In genomic region chr9:5041390-5042115, GRCh38 we compare ENCODE assay signal across 19 cellular contexts. TPM values are rescaled to one million over a fixed set of nuclear protein-coding genes. Genes with fewer than 3 reads are reported as not detected.
DNase-seq lines count a peak whose midpoint lies in the region; ATAC-seq and TF ChIP-seq lines count a peak whose summit lies in the region.
"Had no signal": no experiment of that assay in that cellular context is flagged by ENCODE, and none has a peak within 500 bp of the region (broad histone marks: within the 10 kb centered on the region; RNA-seq: fewer than 3 reads in every experiment).

No MANE protein-coding gene starts in this region.

- peaks cover 0 to 8% (median 1%) of the 10 kb centered on the region in 4 donors for H3K9me3 ChIP-seq in upper lobe of left lung
- H3K9me3 ChIP-seq: SJCRH30 had no signal

- H3K4me3 ChIP-seq in H7 (ENCODE audit: insufficient read depth, low read depth, low read length) (no peak overlapping the region), upper lobe of left lung (no peak overlapping the region)
- H3K4me3 ChIP-seq: SJCRH30 had no signal

- WGBS in upper lobe of left lung, 2 donors = 96 to 97% methylated on average over 43 to 48 of the region's 48 CpGs

- no peak for TF ChIP-seq EP300 in upper lobe of left lung (IDR thresholded peaks at IDR 0.05)

- no peak for DNase-seq in activated naive CD4-positive, alpha-beta T cell treated with anti-CD3 and anti-CD28 coated beads, Interleukin-2, amount 50 U/mL, for 16 hours
- DNase-seq in H7 = peak; percentile 11
- peak; percentile 87 for DNase-seq in mesenteric fat pad (ENCODE audit: low spot score)
- peak in 1 of 2 donors; percentile 68 for DNase-seq in upper lobe of left lung
- DNase-seq in effector CD4-positive, alpha-beta T cell = no peak
- DNase-seq in T1000 (lab: John Stamatoyannopoulos, UW) = no peak
- DNase-seq: H9, MV-4-11, NCI-H187 treated with DMSO at 0.1 percent for 48 hours, NCI-H226, NCI-H524 treated with DMSO at 0.1 percent for 48 hours, PC-3, RPMI8226, SJCRH30 had no signal

- no peaks in the 10 kb centered on the region for H3K4me1 ChIP-seq in upper lobe of left lung
- H3K4me1 ChIP-seq: SJCRH30 had no signal

- H3K9me3 Mint-ChIP-seq in activated naive CD4-positive, alpha-beta T cell treated with anti-CD3 and anti-CD28 coated beads, Interleukin-2, amount 50 U/mL, for 24 hours = no peaks in the 10 kb centered on the region

- TF ChIP-seq CTCF in upper lobe of left lung (IDR thresholded peaks at IDR 0.05) = no peak

- ATAC-seq in upper lobe of left lung (ENCODE audit: low FRiP score in 2 of 2) (peak; percentile 8 to 46), GM21717 (IDR thresholded peaks at IDR 0.05; ENCODE audit: unreplicated experiment) (no peak)
- ATAC-seq: PC-3 had no signal

- H3K4me3 Mint-ChIP-seq in activated naive CD4-positive, alpha-beta T cell treated with anti-CD3 and anti-CD28 coated beads, Interleukin-2, amount 50 U/mL, for 24 hours = no peak overlapping the region
- H3K4me3 Mint-ChIP-seq: H9 had no signal

- no peak for TF ChIP-seq POLR2A in upper lobe of left lung (IDR thresholded peaks at IDR 0.05)

- no peaks in the 10 kb centered on the region for H3K4me1 Mint-ChIP-seq in activated naive CD4-positive, alpha-beta T cell treated with anti-CD3 and anti-CD28 coated beads, Interleukin-2, amount 50 U/mL, for 24 hours
- H3K4me1 Mint-ChIP-seq: H9 had no signal

- H3K36me3 ChIP-seq in H7 (replicated peaks; ENCODE audit: control insufficient read depth, insufficient read depth, low read length) = no peaks in the 10 kb centered on the region
- peaks cover 12 to 44% (median 19%) of the 10 kb centered on the region in 4 donors for H3K36me3 ChIP-seq in upper lobe of left lung

- peaks cover 41% of the 10 kb centered on the region for H3K36me3 Mint-ChIP-seq in activated naive CD4-positive, alpha-beta T cell treated with anti-CD3 and anti-CD28 coated beads, Interleukin-2, amount 50 U/mL, for 24 hours

- no peaks in the 10 kb centered on the region for H3K27me3 ChIP-seq in H7 (ENCODE audit: control insufficient read depth, insufficient read depth, low read length)
- H3K27me3 ChIP-seq in upper lobe of left lung = no peaks in the 10 kb centered on the region
- H3K27me3 ChIP-seq: BLaER1 treated with 17β-estradiol and CSF1 and Interleukin-3, amounts not matched to agents 10 nM and 100 nM; SJCRH30 had no signal

- no peak overlapping the region for H3K27ac ChIP-seq in upper lobe of left lung
- H3K27ac ChIP-seq: KMS-11, SJCRH30 had no signal

- no peaks in the 10 kb centered on the region for H3K27me3 Mint-ChIP-seq in activated naive CD4-positive, alpha-beta T cell treated with anti-CD3 and anti-CD28 coated beads, Interleukin-2, amount 50 U/mL, for 24 hours
- H3K27me3 Mint-ChIP-seq: CD8-positive, alpha-beta memory T cell had no signal

- H3K27ac Mint-ChIP-seq in activated naive CD4-positive, alpha-beta T cell treated with anti-CD3 and anti-CD28 coated beads, Interleukin-2, amount 50 U/mL, for 24 hours = peak overlapping the region; percentile 46
- H3K27ac Mint-ChIP-seq: H9 had no signal

RNA-seq across cellular contexts. Expression of gene JAK2, which starts 56.5 kb away (rescaled TPM):
- total RNA-seq in H7 (2014; rRNA removed; shearing (Covaris generic)) = 2.8 and 4.8 TPM in 2 replicates
- total RNA-seq in mesenteric fat pad (25.1 TPM), upper lobe of left lung (10 to 100 TPM; 19.6 to 52.9 (median 26.0) TPM)

Comparison
In these comparisons a context has a peak if more than half of its experiments do, and no peak if none do; other contexts are left out.
1. DNase-seq: peak in H7 (single experiment) and mesenteric fat pad (single experiment); none in activated naive CD4-positive, alpha-beta T cell treated with anti-CD3 and anti-CD28 coated beads, Interleukin-2, amount 50 U/mL, for 16 hours (single experiment), effector CD4-positive, alpha-beta T cell (single experiment) and T1000 (single experiment).